ENCODE assay signal across 8 cellular contexts in the genomic region with DNA sequence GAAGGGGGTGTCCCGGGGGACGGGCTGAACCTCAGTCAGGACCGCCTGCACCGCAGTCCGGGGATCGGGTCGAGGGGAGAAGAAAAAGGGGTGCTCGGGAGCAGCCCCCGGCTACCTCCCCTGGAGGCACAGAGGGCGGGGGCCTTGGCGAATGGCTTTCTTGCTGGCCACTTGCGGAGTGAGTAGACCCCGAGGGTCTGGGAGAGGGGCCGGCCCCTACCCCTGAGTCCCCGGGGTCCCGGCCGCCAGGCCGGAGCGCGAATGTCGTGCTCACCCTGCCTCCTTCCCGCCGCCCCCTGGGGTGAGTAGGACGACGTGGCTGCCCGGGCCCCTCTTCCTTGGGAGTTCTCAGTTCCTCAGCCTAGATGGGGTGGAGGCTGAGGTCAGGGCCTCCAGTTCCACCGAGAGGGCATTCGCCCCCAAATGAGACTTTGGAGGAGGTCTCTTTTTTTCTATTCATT.
DNase-seq lines count a peak whose midpoint lies in the region; ATAC-seq, FAIRE-seq and TF ChIP-seq lines count a peak whose summit lies in the region.

No MANE protein-coding gene starts in this region.

- H2AFZ ChIP-seq in PC-9 (peak overlapping the region; percentile 73), endothelial cell of umbilical vein (ENCODE audit: low read depth, low read length) (peak overlapping the region; percentile 92)

- TF ChIP-seq CTCF in PC-9 (conservative IDR thresholded peaks at IDR 0.05) (no peak), endothelial cell of umbilical vein (IDR thresholded peaks at IDR 0.05; ENCODE audit: extremely low read depth in 1 of 2, insufficient read depth in 1 of 2, low read depth in 1 of 2, low read length in 2 of 2) (no peak)

- POLR2A ChIA-PET in PC-9 (lab: Charles Lee; ENCODE audit: unreplicated experiment): interaction anchor here (0.7 kb wide), 2 partner anchors 70 to 138 kb away, joined by 3 read pairs; no protein-coding TSS in a partner anchor
- POLR2A ChIA-PET in endothelial cell of umbilical vein (lab: Charles Lee): interaction anchor here (0.7 to 0.8 kb wide), 3 partner anchors 11 to 208 kb away, joined by 3 to 9 read pairs (median 6); no protein-coding TSS in a partner anchor

- peak overlapping the region; percentile 60 for H3K4me3 ChIP-seq in PC-9
- H3K4me3 ChIP-seq in endothelial cell of umbilical vein (replicated peaks in 1 of 3; ENCODE audit: insufficient read depth in 1 of 3, low read depth in 1 of 3, low read length in 3 of 3): peak overlapping the region; percentile 89 to 97 (median 94)

- no peak for TF ChIP-seq POLR2A in endothelial cell of umbilical vein (IDR thresholded peaks at IDR 0.05; ENCODE audit: low read depth, low read length)

- peaks cover 53% of the 10 kb centered on the region for H3K4me1 ChIP-seq in PC-9 (replicated peaks; ENCODE audit: insufficient read depth)
- H3K4me1 ChIP-seq in endothelial cell of umbilical vein (ENCODE audit: control insufficient read depth, extremely low read depth, insufficient read depth, low read length): peaks cover 18% of the 10 kb centered on the region

- no peaks in the 10 kb centered on the region for H3K9me3 ChIP-seq in PC-9 (ENCODE audit: insufficient read depth, low read depth)
- no peaks in the 10 kb centered on the region for H3K9me3 ChIP-seq in endothelial cell of umbilical vein (replicated peaks; ENCODE audit: control insufficient read depth, insufficient read depth, low read length)

- H3F3A ChIP-seq in PC-9 (ENCODE audit: insufficient read depth, low read depth): peaks cover 58% of the 10 kb centered on the region

- dilution Hi-C loops in endothelial cell of umbilical vein (cut with MboI; ENCODE audit: extremely low pct_ligation_motif_present, low sequenced_read_pairs): no loop called here

- CTCF ChIA-PET in PC-9 (lab: Charles Lee) (interaction anchor here (0.5 kb wide), 1 partner anchor 155 kb away, joined by 3 read pairs; no protein-coding TSS in a partner anchor), endothelial cell of umbilical vein (lab: Charles Lee) (interaction anchor here (1.0 to 1.6 kb wide), 7 partner anchors 21 to 108 kb away, joined by 3 to 10 read pairs (median 4); no protein-coding TSS in a partner anchor)

- H3K27me3 Mint-ChIP-seq in naive B cell: no peaks in the 10 kb centered on the region

- H3K9me1 ChIP-seq in endothelial cell of umbilical vein (replicated peaks; ENCODE audit: control insufficient read depth, extremely low read depth, insufficient read depth, low read length): no peaks in the 10 kb centered on the region

- H3K27ac ChIP-seq in PC-9 (peak overlapping the region; percentile 45), endothelial cell of umbilical vein (ENCODE audit: insufficient read depth, low read depth, low read length) (peak overlapping the region; percentile 58)

- intact Hi-C loops in PC-9 (cut with micrococcal nuclease; ENCODE audit: unreplicated experiment): loop anchor here (1.0 to 5.0 kb wide), 3 partner anchors 68 to 172 kb away; no protein-coding TSS in a partner anchor
- intact Hi-C loops in endothelial cell of umbilical vein (cut with micrococcal nuclease): loop anchor here (1.0 to 5.0 kb wide), 3 partner anchors 39 to 103 kb away; no protein-coding TSS in a partner anchor

- peak overlapping the region; percentile 73 for H3K9ac ChIP-seq in endothelial cell of umbilical vein (replicated peaks; ENCODE audit: extremely low read depth, insufficient read depth, low read length)

- H3K4me2 ChIP-seq in PC-9: peak overlapping the region; percentile 76
- H3K4me2 ChIP-seq in endothelial cell of umbilical vein (ENCODE audit: insufficient read depth, low read length): peak overlapping the region; percentile 99

- H3K4me3 Mint-ChIP-seq in naive B cell: peak overlapping the region; percentile 84 to 96 (median 94)

- peak; percentile 5 for DNase-seq in activated gamma-delta T cell treated with anti-CD3 and anti-CD28 coated beads, Interleukin-2, amount 50 U/mL, for 16 hours (ENCODE audit: low read depth)
- DNase-seq in activated gamma-delta T cell treated with Interleukin-2 at 50 U/mL for 16 hours (no peak), PC-9 (no peak), endothelial cell of umbilical vein (ENCODE audit: low read depth, low spot score) (no peak), naive B cell (no peak), islet precursor cell (no peak)
- DNase-seq in stimulated activated CD4-positive, alpha-beta T cell treated with anti-CD3 and anti-CD28 coated beads, Interleukin-4, amount 100 ng/mL, for 1 hour: no peak

- BruUV-seq in PC-9 (replicated peaks; lab: Mats Ljungman, UMichigan): TSS peak; percentile 69
- BruUV-seq in endothelial cell of umbilical vein (replicated peaks; lab: Mats Ljungman, UMichigan): TSS peak; percentile 55

- no peaks in the 10 kb centered on the region for H3K36me3 ChIP-seq in PC-9 (ENCODE audit: low read depth)
- H3K36me3 ChIP-seq in endothelial cell of umbilical vein (ENCODE audit: control insufficient read depth in 2 of 2, extremely low read depth in 1 of 2, insufficient read depth in 2 of 2, low read length in 2 of 2): no peaks in the 10 kb centered on the region

- no peaks in the 10 kb centered on the region for H3K27me3 ChIP-seq in PC-9 (ENCODE audit: insufficient read depth, low read depth)
- H3K27me3 ChIP-seq in endothelial cell of umbilical vein (ENCODE audit: control insufficient read depth in 2 of 2, insufficient read depth in 2 of 2, low read length in 2 of 2): no peaks in the 10 kb centered on the region

- H3K79me2 ChIP-seq in PC-9 (ENCODE audit: low read depth) (peaks cover 78% of the 10 kb centered on the region), endothelial cell of umbilical vein (ENCODE audit: control insufficient read depth, insufficient read depth, low read length) (peaks cover 31% of the 10 kb centered on the region)

- H4K20me1 ChIP-seq in PC-9 (ENCODE audit: insufficient read depth) (peaks cover 7% of the 10 kb centered on the region; the same call in 1 of the 2 replicates), endothelial cell of umbilical vein (replicated peaks; ENCODE audit: control insufficient read depth, extremely low read depth, insufficient read depth, low read length) (no peaks in the 10 kb centered on the region)

- H3K4me1 Mint-ChIP-seq in naive B cell: peaks cover 26 to 46% (median 38%) of the 10 kb centered on the region in 3 donors

- H3K9me2 ChIP-seq in PC-9 (ENCODE audit: insufficient read depth): no peaks in the 10 kb centered on the region

- no peaks in the 10 kb centered on the region for H3K36me3 Mint-ChIP-seq in naive B cell

- FAIRE-seq in endothelial cell of umbilical vein (lab: Jason Lieb, UNC): no peak

- ATAC-seq in HG02884 (IDR thresholded peaks at IDR 0.05; ENCODE audit: unreplicated experiment) (peak; percentile 18), naive B cell (ENCODE audit: low read depth in 2 of 2) (peak; percentile 3 to 6)

- H3K9me3 Mint-ChIP-seq in naive B cell: no peaks in the 10 kb centered on the region

- peak overlapping the region in 4 of 6 donors; percentile 52 to 94 (median 86) for H3K27ac Mint-ChIP-seq in naive B cell

TF ChIP-seq in endothelial cell of umbilical vein, 7 proteins besides CTCF, POLR2A, EP300 and RAD21:
- TF ChIP-seq GATA2 (IDR thresholded peaks at IDR 0.05; ENCODE audit: insufficient read depth, insufficient read length, low read depth, low read length) (no peak), EZH2 (IDR thresholded peaks at IDR 0.05; ENCODE audit: borderline replicate concordance, low read depth, low read length, severe bottlenecking) (no peak), POLR2AphosphoS5 (IDR thresholded peaks at IDR 0.05; ENCODE audit: insufficient read depth, low read depth, low read length) (no peak), FOS (IDR thresholded peaks at IDR 0.05; ENCODE audit: borderline replicate concordance, insufficient read depth, low read length) (no peak), MYC (IDR thresholded peaks at IDR 0.05; ENCODE audit: low read depth, low read length) (no peak), JUN (IDR thresholded peaks at IDR 0.05; ENCODE audit: borderline replicate concordance, insufficient read depth, insufficient read length, low read depth) (no peak)
- TF ChIP-seq, protein P1, sequence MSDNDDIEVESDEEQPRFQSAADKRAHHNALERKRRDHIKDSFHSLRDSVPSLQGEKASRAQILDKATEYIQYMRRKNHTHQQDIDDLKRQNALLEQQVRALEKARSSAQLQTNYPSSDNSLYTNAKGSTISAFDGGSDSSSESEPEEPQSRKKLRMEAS (IDR thresholded peaks at IDR 0.05; ENCODE audit: insufficient read depth, insufficient read length): no peak
